In the genomic region with DNA sequence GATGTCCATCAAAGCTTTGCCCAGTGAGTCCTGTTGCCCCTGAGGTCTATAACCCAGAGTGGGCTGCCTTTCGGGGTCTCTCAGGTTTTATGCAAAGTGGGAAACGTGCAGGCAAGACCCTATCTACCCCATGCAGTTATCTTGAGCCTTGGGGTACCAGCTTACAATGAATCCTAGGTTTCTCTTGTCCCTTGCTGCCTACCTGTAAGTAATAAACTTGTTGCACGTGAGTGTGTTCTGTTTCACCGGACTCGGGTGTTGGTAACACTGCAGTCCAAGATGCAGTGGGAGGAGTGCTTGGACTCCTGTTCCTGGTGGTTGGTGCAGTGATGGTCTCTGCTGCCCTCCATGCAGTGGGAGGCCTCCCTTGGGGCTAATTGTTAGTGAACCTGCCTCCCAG, we compare ENCODE assay signal across 23 cellular contexts.
DNase-seq lines count a peak whose midpoint lies in the region; ATAC-seq, FAIRE-seq and TF ChIP-seq lines count a peak whose summit lies in the region.
"Had no signal": no experiment of that assay in that cellular context is flagged by ENCODE, and none has a peak within 500 bp of the region (broad histone marks: within the 10 kb centered on the region; RNA-seq: fewer than 3 reads in every experiment).

No MANE protein-coding gene starts in this region.

- no peaks in the 10 kb centered on the region for H3K79me1 ChIP-seq in H1 (ENCODE audit: low read depth, low read length)

- TF ChIP-seq POLR2A in H1 (IDR thresholded peaks at IDR 0.05; ENCODE audit: control extremely low read depth in 1 of 2, low read depth in 2 of 2, low read length in 2 of 2), result no peak
- no peak for TF ChIP-seq POLR2A in transverse colon (IDR thresholded peaks at IDR 0.05)

- H3K27ac ChIP-seq in H1 (ENCODE audit: low read depth, low read length) (no peak overlapping the region), transverse colon (no peak overlapping the region)
- no peak overlapping the region for H3K27ac ChIP-seq in CD8-positive, alpha-beta memory T cell (ENCODE audit: low read depth, low read length)
- H3K27ac ChIP-seq: A549; BLaER1 treated with 17β-estradiol and CSF1 and Interleukin-3, amounts not matched to agents 10 nM and 100 nM; GM23248 had no signal

- no peak overlapping the region for H4K5ac ChIP-seq in H1 (ENCODE audit: insufficient read length, low read depth, low read length)

- H2BK12ac ChIP-seq in H1 (ENCODE audit: low read depth, low read length), result no peak overlapping the region

- H2BK15ac ChIP-seq in H1 (ENCODE audit: low read length), result no peak overlapping the region

- no peak overlapping the region for H3K9ac ChIP-seq in H1 (replicated peaks in 1 of 4; ENCODE audit: extremely low read depth in 1 of 4, low read depth in 3 of 4, low read length in 3 of 4)
- H3K9ac ChIP-seq: BLaER1 treated with 17β-estradiol and CSF1 and Interleukin-3, amounts not matched to agents 10 nM and 100 nM; GM23248 had no signal

- no peak overlapping the region for H3K4me3 ChIP-seq in H1 (ENCODE audit: extremely low read depth in 1 of 4, insufficient read depth in 2 of 4, low read depth in 3 of 4, low read length in 4 of 4)
- H3K4me3 ChIP-seq in CD8-positive, alpha-beta memory T cell (ENCODE audit: low read length), result no peak overlapping the region
- H3K4me3 ChIP-seq in transverse colon, result no peak overlapping the region
- H3K4me3 ChIP-seq: A549; BLaER1 treated with 17β-estradiol and CSF1 and Interleukin-3, amounts not matched to agents 10 nM and 100 nM; GM23248 had no signal

- H3K4me1 Mint-ChIP-seq in activated CD8-positive, alpha-beta memory T cell treated with anti-CD3 and anti-CD28 coated beads, Interleukin-2, amount 10 ng/mL, durations not matched to agents 7 days and 5 days, result no peaks in the 10 kb centered on the region
- no peaks in the 10 kb centered on the region for H3K4me1 Mint-ChIP-seq in stimulated activated effector memory CD8-positive, alpha-beta T cell treated with anti-CD3 and anti-CD28 coated beads, Interleukin-12 subunit alpha, Interleukin-12 subunit beta, amount 100 ng/mL, for 72 hours
- H3K4me1 Mint-ChIP-seq in CD8-positive, alpha-beta memory T cell, result no peaks in the 10 kb centered on the region
- H3K4me1 Mint-ChIP-seq: CD14-positive monocyte had no signal

- H3K4me3 Mint-ChIP-seq in activated CD8-positive, alpha-beta memory T cell treated with anti-CD3 and anti-CD28 coated beads, Interleukin-2, amount 10 ng/mL, durations not matched to agents 7 days and 5 days, result no peak overlapping the region
- no peak overlapping the region for H3K4me3 Mint-ChIP-seq in stimulated activated effector memory CD8-positive, alpha-beta T cell treated with anti-CD3 and anti-CD28 coated beads, Interleukin-12 subunit alpha, Interleukin-12 subunit beta, amount 100 ng/mL, for 72 hours
- H3K4me3 Mint-ChIP-seq in CD8-positive, alpha-beta memory T cell, result no peak overlapping the region
- H3K4me3 Mint-ChIP-seq: CD14-positive monocyte; CD4-positive, alpha-beta T cell; H9; HFFc6 had no signal

- H3K56ac ChIP-seq in H1 (replicated peaks; ENCODE audit: insufficient read length, low read depth, low read length), result no peak overlapping the region

- H3K23me2 ChIP-seq in H1 (ENCODE audit: low read depth, low read length), result no peaks in the 10 kb centered on the region

- no peak overlapping the region for H4K91ac ChIP-seq in H1 (replicated peaks; ENCODE audit: insufficient read length, low read length)

- no peak overlapping the region for H2BK120ac ChIP-seq in H1 (replicated peaks; ENCODE audit: low read depth, low read length)

- no peak for FAIRE-seq in H1 (lab: Jason Lieb, UNC)
- FAIRE-seq: A549, G401.6, GM12892 had no signal

- H3K23ac ChIP-seq in H1 (ENCODE audit: insufficient read length), result no peak overlapping the region

- H2BK20ac ChIP-seq in H1 (ENCODE audit: low read length), result no peak overlapping the region

- no peaks in the 10 kb centered on the region for H3K36me3 ChIP-seq in H1 (ENCODE audit: control insufficient read depth in 2 of 4, insufficient read depth in 4 of 4, low read length in 3 of 4)
- H3K36me3 ChIP-seq in CD8-positive, alpha-beta memory T cell (ENCODE audit: insufficient read depth, low read length), result no peaks in the 10 kb centered on the region
- no peaks in the 10 kb centered on the region for H3K36me3 ChIP-seq in transverse colon
- H3K36me3 ChIP-seq: BE2C; BLaER1 treated with 17β-estradiol and CSF1 and Interleukin-3, amounts not matched to agents 10 nM and 100 nM had no signal

- H2AK5ac ChIP-seq in H1 (ENCODE audit: low read depth, low read length), result peak overlapping the region; percentile 53; the same call in 1 of the 2 replicates

- CTCF ChIA-PET in activated CD8-positive, alpha-beta memory T cell treated with anti-CD3 and anti-CD28 coated beads, Interleukin-2, amount 10 ng/mL, durations not matched to agents 7 days and 5 days (lab: Charles Lee), result no interaction called here
- CTCF ChIA-PET in H1 (lab: Charles Lee; ENCODE audit: partially characterized antibody), result interaction anchor here (1.0 kb wide), 1 partner anchor 25 kb away, joined by 3 read pairs; no protein-coding TSS in a partner anchor
- CTCF ChIA-PET in CD8-positive, alpha-beta memory T cell (lab: Charles Lee), result no interaction called here

- H3K27me3 ChIP-seq in H1 (replicated peaks in 1 of 4; ENCODE audit: control insufficient read depth in 3 of 4, extremely low read depth in 1 of 4, insufficient read depth in 3 of 4, low read length in 3 of 4), result no peaks in the 10 kb centered on the region; a peak in 4 of 7 replicates
- H3K27me3 ChIP-seq in CD8-positive, alpha-beta memory T cell (ENCODE audit: insufficient read depth, low read length, poor library complexity, severe bottlenecking), result no peaks in the 10 kb centered on the region
- H3K27me3 ChIP-seq in transverse colon, result no peaks in the 10 kb centered on the region
- H3K27me3 ChIP-seq: BE2C; BLaER1 treated with 17β-estradiol and CSF1 and Interleukin-3, amounts not matched to agents 10 nM and 100 nM had no signal

- TF ChIP-seq CTCF in H1 (IDR thresholded peaks at IDR 0.05; ENCODE audit: control extremely low read depth in 1 of 3, insufficient read depth in 1 of 3, low read depth in 1 of 3, low read length in 3 of 3) (no peak), transverse colon (IDR thresholded peaks at IDR 0.05) (no peak)

- no peak for TF ChIP-seq EP300 in H1 (IDR thresholded peaks at IDR 0.05; ENCODE audit: borderline replicate concordance in 1 of 2, low read depth in 2 of 2, low read length in 2 of 2)
- no peak for TF ChIP-seq EP300 in transverse colon (IDR thresholded peaks at IDR 0.05; ENCODE audit: low read depth)

- no peak overlapping the region for H3K4ac ChIP-seq in H1 (replicated peaks; ENCODE audit: insufficient read length, low read depth, low read length)

- no peak overlapping the region for H4K8ac ChIP-seq in H1 (ENCODE audit: extremely low read depth, insufficient read depth, low read length)

- H3K4me1 ChIP-seq in H1 (replicated peaks in 1 of 4; ENCODE audit: control insufficient read depth in 3 of 4, insufficient read depth in 4 of 4, low read length in 3 of 4) (peaks cover 0 to 8% (median 7%) of the 10 kb centered on the region in 4 experiments; a peak in 5 of 7 replicates), transverse colon (no peaks in the 10 kb centered on the region)
- H3K4me1 ChIP-seq in CD8-positive, alpha-beta memory T cell (ENCODE audit: insufficient read depth, low read length), result no peaks in the 10 kb centered on the region
- H3K4me1 ChIP-seq: A549 had no signal

- H4K20me1 ChIP-seq in H1 (replicated peaks in 1 of 2; ENCODE audit: control insufficient read depth in 1 of 2, insufficient read depth in 2 of 2, low read length in 2 of 2), result no peaks in the 10 kb centered on the region

- no peak overlapping the region for H2AFZ ChIP-seq in H1 (ENCODE audit: low read length)
- H2AFZ ChIP-seq: GM23248 had no signal

- H3K4me2 ChIP-seq in H1 (ENCODE audit: insufficient read depth in 1 of 2, low read depth in 2 of 2, low read length in 2 of 2), result no peak overlapping the region
- H3K4me2 ChIP-seq: A549; BLaER1 treated with 17β-estradiol and CSF1 and Interleukin-3, amounts not matched to agents 10 nM and 100 nM had no signal

- in situ Hi-C loops in transverse colon (cut with MboI; ENCODE audit: low pct_ligation_motif_present in 1 of 4, low pct_unique_long_range_greater_than_20kb in 1 of 4, low sequenced_read_pairs in 3 of 4), result no loop called here

- H3K18ac ChIP-seq in H1 (ENCODE audit: extremely low read depth, low read length), result no peak overlapping the region

- no peaks in the 10 kb centered on the region for H3K9me3 Mint-ChIP-seq in activated CD8-positive, alpha-beta memory T cell treated with anti-CD3 and anti-CD28 coated beads, Interleukin-2, amount 10 ng/mL, durations not matched to agents 7 days and 5 days (ENCODE audit: low read depth)
- no peaks in the 10 kb centered on the region for H3K9me3 Mint-ChIP-seq in stimulated activated effector memory CD8-positive, alpha-beta T cell treated with anti-CD3 and anti-CD28 coated beads, Interleukin-12 subunit alpha, Interleukin-12 subunit beta, amount 100 ng/mL, for 72 hours
- H3K9me3 Mint-ChIP-seq in CD8-positive, alpha-beta memory T cell, result no peaks in the 10 kb centered on the region
- H3K9me3 Mint-ChIP-seq: CD4-positive, alpha-beta T cell; H9; HFFc6 had no signal

- ATAC-seq in activated CD8-positive, alpha-beta memory T cell treated with anti-CD3 and anti-CD28 coated beads, Interleukin-2, amount 10 ng/mL, durations not matched to agents 7 days and 5 days, result no peak
- ATAC-seq in stimulated activated effector memory CD8-positive, alpha-beta T cell treated with anti-CD3 and anti-CD28 coated beads, Interleukin-12 subunit alpha, Interleukin-12 subunit beta, amount 100 ng/mL, for 72 hours, result no peak
- ATAC-seq: A549, HCT116 had no signal

- POLR2A ChIA-PET in H1 (lab: Charles Lee; ENCODE audit: partially characterized antibody), result no interaction called here
- POLR2A ChIA-PET in CD8-positive, alpha-beta memory T cell (lab: Charles Lee), result no interaction called here

- no peaks in the 10 kb centered on the region for H3K36me3 Mint-ChIP-seq in activated CD8-positive, alpha-beta memory T cell treated with anti-CD3 and anti-CD28 coated beads, Interleukin-2, amount 10 ng/mL, durations not matched to agents 7 days and 5 days
- H3K36me3 Mint-ChIP-seq in stimulated activated effector memory CD8-positive, alpha-beta T cell treated with anti-CD3 and anti-CD28 coated beads, Interleukin-12 subunit alpha, Interleukin-12 subunit beta, amount 100 ng/mL, for 72 hours, result no peaks in the 10 kb centered on the region
- peaks cover 0 to 2% (median 0%) of the 10 kb centered on the region in 3 donors for H3K36me3 Mint-ChIP-seq in CD8-positive, alpha-beta memory T cell
- H3K36me3 Mint-ChIP-seq: CD14-positive monocyte had no signal

- H3K27me3 Mint-ChIP-seq in activated CD8-positive, alpha-beta memory T cell treated with anti-CD3 and anti-CD28 coated beads, Interleukin-2, amount 10 ng/mL, durations not matched to agents 7 days and 5 days, result no peaks in the 10 kb centered on the region
- H3K27me3 Mint-ChIP-seq in CD8-positive, alpha-beta memory T cell, result peaks cover 6 to 20% of the 10 kb centered on the region in 2 donors

- no peak overlapping the region for H3K14ac ChIP-seq in H1 (ENCODE audit: insufficient read length)

- no peaks in the 10 kb centered on the region for H3K9me3 ChIP-seq in H1 (ENCODE audit: insufficient read depth in 2 of 2, low read depth in 1 of 2, low read length in 1 of 2)
- no peaks in the 10 kb centered on the region for H3K9me3 ChIP-seq in CD8-positive, alpha-beta memory T cell (ENCODE audit: low read length)
- H3K9me3 ChIP-seq in transverse colon, result no peaks in the 10 kb centered on the region
- H3K9me3 ChIP-seq: A549, BE2C had no signal

- WGBS in H1 (ENCODE audit: extremely low coverage in 1 of 2, insufficient coverage in 1 of 2, insufficient read length in 1 of 2, insufficient replicate concordance in 2 of 2, low coverage in 1 of 2, low lambda C conversion rate in 2 of 2, missing lambda C conversion rate in 1 of 2), 2 experiments, result 80% methylated on average over 5 of the region's 5 CpGs; no CpG with 5 or more reads in 1 of the 2 experiments
- WGBS in transverse colon (ENCODE audit: low coverage in 1 of 2), 2 donors, result 70 to 81% methylated on average over 2 to 5 of the region's 5 CpGs

- no peaks in the 10 kb centered on the region for H3K79me2 ChIP-seq in H1 (ENCODE audit: control insufficient read depth in 1 of 2, insufficient read depth in 2 of 2, low read length in 2 of 2)

- peak; percentile 34 for DNase-seq in activated CD8-positive, alpha-beta memory T cell treated with anti-CD3 and anti-CD28 coated beads, Interleukin-2, amount 10 ng/mL, durations not matched to agents 7 days and 5 days
- no peak for DNase-seq in activated CD8-positive, alpha-beta memory T cell treated with anti-CD3 and anti-CD28 coated beads, Interleukin-2, amount 50 U/mL, for 4 hours
- DNase-seq in H1 (ENCODE audit: low read depth in 1 of 2, low spot score in 2 of 2) (peak in 1 of 2 experiments; percentile 31), transverse colon (no peak)
- no peak for DNase-seq in stimulated activated effector memory CD8-positive, alpha-beta T cell treated with anti-CD3 and anti-CD28 coated beads, Interleukin-12 subunit alpha, Interleukin-12 subunit beta, amount 100 ng/mL, for 72 hours (ENCODE audit: low spot score in 2 of 2)
- no peak for DNase-seq in CD8-positive, alpha-beta memory T cell
- DNase-seq: 8988T; ACHN; AML-193; BE2C; CD4-positive, alpha-beta T cell; COR-L47; DMS153; DND-41; GM23248; H9; HFFc6 had no signal

- no peak overlapping the region for H3K27ac Mint-ChIP-seq in activated CD8-positive, alpha-beta memory T cell treated with anti-CD3 and anti-CD28 coated beads, Interleukin-2, amount 10 ng/mL, durations not matched to agents 7 days and 5 days
- H3K27ac Mint-ChIP-seq in stimulated activated effector memory CD8-positive, alpha-beta T cell treated with anti-CD3 and anti-CD28 coated beads, Interleukin-12 subunit alpha, Interleukin-12 subunit beta, amount 100 ng/mL, for 72 hours, result peak overlapping the region; percentile 27
- no peak overlapping the region for H3K27ac Mint-ChIP-seq in CD8-positive, alpha-beta memory T cell
- H3K27ac Mint-ChIP-seq: CD14-positive monocyte; CD4-positive, alpha-beta T cell; H9; HFFc6 had no signal

- no peak overlapping the region for H2BK5ac ChIP-seq in H1 (ENCODE audit: low read depth, low read length)

- no peak for TF ChIP-seq RAD21 in H1 (IDR thresholded peaks at IDR 0.05 in 1 of 2, conservative IDR thresholded peaks at IDR 0.05 in 1 of 2; ENCODE audit: low read depth in 2 of 2, low read length in 2 of 2)

- intact Hi-C loops in transverse colon (cut with DNase I; ENCODE audit: low total_unique reads), result no loop called here
